In the genomic region with DNA sequence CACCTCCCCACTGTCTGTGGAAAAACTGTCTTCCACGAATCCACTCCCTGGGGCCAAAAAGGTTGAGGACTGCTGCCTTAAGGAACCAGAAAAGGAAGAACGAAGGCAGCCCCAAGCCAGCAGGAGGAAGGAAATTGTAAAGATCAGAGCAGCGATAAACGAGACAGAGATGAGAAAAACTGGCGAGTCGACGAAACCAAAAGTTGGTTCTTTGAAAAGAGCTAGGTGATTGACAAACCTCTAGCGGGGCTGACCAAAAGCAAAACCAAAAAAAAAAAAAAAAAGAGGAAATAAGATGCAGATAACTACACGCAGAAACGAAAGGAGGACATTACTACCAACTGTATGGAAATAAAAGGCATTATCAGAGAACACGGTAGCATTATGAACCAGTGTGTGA, we compare ENCODE assay signal across 8 cellular contexts.
DNase-seq lines count a peak whose midpoint lies in the region; ATAC-seq and TF ChIP-seq lines count a peak whose summit lies in the region.

No MANE protein-coding gene starts in this region.

- H3K36me3 ChIP-seq in lower lobe of right lung = no peaks in the 10 kb centered on the region

- H3K4me1 Mint-ChIP-seq in activated CD8-positive, alpha-beta T cell treated with anti-CD3 and anti-CD28 coated beads, Interleukin-2, amount 10 ng/mL, durations not matched to agents 7 days and 5 days (ENCODE audit: low read depth) = peaks cover 64% of the 10 kb centered on the region

- H3K27me3 Mint-ChIP-seq in activated CD8-positive, alpha-beta T cell treated with anti-CD3 and anti-CD28 coated beads, Interleukin-2, amount 10 ng/mL, durations not matched to agents 7 days and 5 days (ENCODE audit: low read depth) = no peaks in the 10 kb centered on the region

- H3K9me3 ChIP-seq in lower lobe of right lung = no peaks in the 10 kb centered on the region

- POLR2A ChIA-PET in activated CD8-positive, alpha-beta T cell treated with anti-CD3 and anti-CD28 coated beads, Interleukin-2, amount 10 ng/mL, durations not matched to agents 7 days and 5 days (lab: Charles Lee) = interaction anchor here (1.5 to 4.0 kb wide), 6 partner anchors 9 to 76 kb away, joined by 5 to 35 read pairs (median 8); a partner anchor contains a TSS

- H3K27ac Mint-ChIP-seq in activated CD8-positive, alpha-beta T cell treated with anti-CD3 and anti-CD28 coated beads, Interleukin-2, amount 10 ng/mL, durations not matched to agents 7 days and 5 days = peak overlapping the region; percentile 86

- H3K4me3 ChIP-seq in lower lobe of right lung = peak overlapping the region; percentile 25

- intact Hi-C loops in lower lobe of right lung (cut with DNase I) = no loop called here

- ATAC-seq in GM19395 (IDR thresholded peaks at IDR 0.05; ENCODE audit: unreplicated experiment) (peak; percentile 79), lower lobe of right lung (peak in 1 of 2 donors; percentile 32)
- ATAC-seq in activated CD8-positive, alpha-beta T cell treated with anti-CD3 and anti-CD28 coated beads, Interleukin-2, amount 10 ng/mL, durations not matched to agents 7 days and 5 days = peak; percentile 86

- no peaks in the 10 kb centered on the region for H3K9me3 Mint-ChIP-seq in activated CD8-positive, alpha-beta T cell treated with anti-CD3 and anti-CD28 coated beads, Interleukin-2, amount 10 ng/mL, durations not matched to agents 7 days and 5 days (ENCODE audit: insufficient read depth)

- no peaks in the 10 kb centered on the region for H3K36me3 Mint-ChIP-seq in activated CD8-positive, alpha-beta T cell treated with anti-CD3 and anti-CD28 coated beads, Interleukin-2, amount 10 ng/mL, durations not matched to agents 7 days and 5 days (ENCODE audit: low read depth)

- no peak for TF ChIP-seq CTCF in lower lobe of right lung (IDR thresholded peaks at IDR 0.05)

- CTCF ChIA-PET in activated CD8-positive, alpha-beta T cell treated with anti-CD3 and anti-CD28 coated beads, Interleukin-2, amount 10 ng/mL, durations not matched to agents 7 days and 5 days (lab: Charles Lee) = interaction anchor here (0.6 to 3.7 kb wide), 12 partner anchors 9 to 551 kb away, joined by 3 to 27 read pairs (median 5); a partner anchor contains a TSS

- peak overlapping the region; percentile 67 for H3K4me3 Mint-ChIP-seq in activated CD8-positive, alpha-beta T cell treated with anti-CD3 and anti-CD28 coated beads, Interleukin-2, amount 10 ng/mL, durations not matched to agents 7 days and 5 days

- no peaks in the 10 kb centered on the region for H3K27me3 ChIP-seq in lower lobe of right lung (ENCODE audit: low read depth)

- H3K27ac ChIP-seq in lower lobe of right lung (peak overlapping the region; percentile 41), substantia nigra (ENCODE audit: low read depth, low read length, poor library complexity, severe bottlenecking) (peak overlapping the region; percentile 51)

- H3K4me1 ChIP-seq in lower lobe of right lung = peaks cover 39% of the 10 kb centered on the region

- DNase-seq in AML-193 (lab: John Stamatoyannopoulos, UW) = peak; percentile 74 to 79
- peak; percentile 90 to 91 for DNase-seq in Kasumi-1 (lab: John Stamatoyannopoulos, UW)
- peak; percentile 84 for DNase-seq in activated CD8-positive, alpha-beta T cell treated with anti-CD3 and anti-CD28 coated beads, Interleukin-2, amount 10 ng/mL, durations not matched to agents 7 days and 5 days
- peak; percentile 36 for DNase-seq in lower lobe of right lung
- DNase-seq in substantia nigra (lab: John Stamatoyannopoulos, UW) = peak in 3 of 49 donors; percentile 10 to 18 (median 16)
- DNase-seq in SHP77 treated with DMSO at 0.1 percent for 48 hours (lab: John Stamatoyannopoulos, UW) = no peak
- DNase-seq in HPDE6-E6E7 (ENCODE audit: extremely low spot score) = no peak

Comparison
In these comparisons a context has a peak if more than half of its experiments do, and no peak if none do; other contexts are left out.
1. DNase-seq: peak in AML-193 (2 of 2), Kasumi-1 (2 of 2), activated CD8-positive, alpha-beta T cell treated with anti-CD3 and anti-CD28 coated beads, Interleukin-2, amount 10 ng/mL, durations not matched to agents 7 days and 5 days (single experiment) and lower lobe of right lung (single experiment); none in SHP77 treated with DMSO at 0.1 percent for 48 hours (single experiment) and HPDE6-E6E7 (single experiment).